In genomic region chr2:9573013-9573708, GRCh38 we compare ENCODE assay signal across 17 cellular contexts. TPM values are rescaled to one million over a fixed set of nuclear protein-coding genes. Genes with fewer than 3 reads are reported as not detected.
DNase-seq lines count a peak whose midpoint lies in the region; TF ChIP-seq lines count a peak whose summit lies in the region.
"Had no signal": no experiment of that assay in that cellular context is flagged by ENCODE, and none has a peak within 500 bp of the region (broad histone marks: within the 10 kb centered on the region; RNA-seq: fewer than 3 reads in every experiment).

No MANE protein-coding gene starts in this region.

- no peaks in the 10 kb centered on the region for H3K27me3 ChIP-seq in KMS-11 (ENCODE audit: insufficient read depth, low read depth)
- no peaks in the 10 kb centered on the region for H3K27me3 ChIP-seq in mesenchymal stem cell (ENCODE audit: control insufficient read depth in 1 of 2, insufficient read depth in 1 of 2, low read length in 2 of 2)
- H3K27me3 ChIP-seq in colonic mucosa: no peaks in the 10 kb centered on the region
- H3K27me3 ChIP-seq in sigmoid colon: no peaks in the 10 kb centered on the region
- H3K27me3 ChIP-seq: BLaER1 treated with 17β-estradiol and CSF1 and Interleukin-3, amounts not matched to agents 10 nM and 100 nM had no signal

- TF ChIP-seq CTCF in AG10803 (conservative IDR thresholded peaks at IDR 0.05; ENCODE audit: low read length) (no peak), KMS-11 (conservative IDR thresholded peaks at IDR 0.05; ENCODE audit: low read depth, low read length) (no peak), colonic mucosa (IDR thresholded peaks at IDR 0.05) (no peak), sigmoid colon (IDR thresholded peaks at IDR 0.05) (no peak)

- no peak overlapping the region for H3K4me3 ChIP-seq in AG10803 (ENCODE audit: low read length)
- no peak overlapping the region for H3K4me3 ChIP-seq in KMS-11 (IDR thresholded peaks at IDR 0.05; ENCODE audit: insufficient read depth, low read depth, low read length)
- H3K4me3 ChIP-seq in mesenchymal stem cell (ENCODE audit: insufficient read depth in 1 of 2, low read depth in 1 of 2, low read length in 2 of 2): no peak overlapping the region
- H3K4me3 ChIP-seq in colonic mucosa: no peak overlapping the region
- H3K4me3 ChIP-seq in sigmoid colon: no peak overlapping the region
- H3K4me3 ChIP-seq: BLaER1 treated with 17β-estradiol and CSF1 and Interleukin-3, amounts not matched to agents 10 nM and 100 nM had no signal

- H3K9ac ChIP-seq in KMS-11 (no peak overlapping the region), mesenchymal stem cell (ENCODE audit: low read length) (no peak overlapping the region), colonic mucosa (ENCODE audit: low read depth in 2 of 2, low read length in 2 of 2) (no peak overlapping the region)
- H3K9ac ChIP-seq: BLaER1 treated with 17β-estradiol and CSF1 and Interleukin-3, amounts not matched to agents 10 nM and 100 nM had no signal

- H3K27ac ChIP-seq in KMS-11 (no peak overlapping the region), mesenchymal stem cell (ENCODE audit: low read length, poor library complexity, severe bottlenecking) (peak overlapping the region; percentile 20), colonic mucosa (no peak overlapping the region), sigmoid colon (peak overlapping the region in 1 of 4 donors; percentile 34)
- H3K27ac ChIP-seq: BLaER1 treated with 17β-estradiol and CSF1 and Interleukin-3, amounts not matched to agents 10 nM and 100 nM; WERI-Rb-1 had no signal

- no peak overlapping the region for H3K4ac ChIP-seq in mesenchymal stem cell (ENCODE audit: low read depth in 1 of 2, low read length in 2 of 2)

- H3K9me3 ChIP-seq in mesenchymal stem cell (ENCODE audit: control insufficient read depth, low read length) (no peaks in the 10 kb centered on the region), colonic mucosa (no peaks in the 10 kb centered on the region), sigmoid colon (no peaks in the 10 kb centered on the region)
- H3K9me3 ChIP-seq: BLaER1 treated with 17β-estradiol and CSF1 and Interleukin-3, amounts not matched to agents 10 nM and 100 nM had no signal

- intact Hi-C loops in colonic mucosa (cut with DNase I): no loop called here
- intact Hi-C loops in sigmoid colon (cut with DNase I): no loop called here

- H3K4me1 ChIP-seq in KMS-11 (ENCODE audit: low read depth, poor library complexity, severe bottlenecking) (peaks cover 33% of the 10 kb centered on the region), mesenchymal stem cell (ENCODE audit: control insufficient read depth, insufficient read depth, low read depth, low read length) (no peaks in the 10 kb centered on the region), colonic mucosa (no peaks in the 10 kb centered on the region), sigmoid colon (peaks cover 0 to 3% (median 0%) of the 10 kb centered on the region in 4 donors)

- H4K91ac ChIP-seq in mesenchymal stem cell (ENCODE audit: low read length): no peak overlapping the region

- no peak overlapping the region for H2BK15ac ChIP-seq in mesenchymal stem cell (ENCODE audit: low read depth, poor library complexity, severe bottlenecking)

- H3K23ac ChIP-seq in mesenchymal stem cell (ENCODE audit: low read length in 2 of 2): no peak overlapping the region

- no peak overlapping the region for H2AK5ac ChIP-seq in mesenchymal stem cell (ENCODE audit: low read length, severe bottlenecking)

- no peaks in the 10 kb centered on the region for H3K79me2 ChIP-seq in KMS-11 (ENCODE audit: insufficient read depth, low read depth)

- no peak for TF ChIP-seq POLR2A in sigmoid colon (IDR thresholded peaks at IDR 0.05)

- peak overlapping the region; percentile 58 for H3K4me2 ChIP-seq in KMS-11
- H3K4me2 ChIP-seq in mesenchymal stem cell (ENCODE audit: low read length, poor library complexity, severe bottlenecking): no peak overlapping the region

- no peak overlapping the region for H2BK12ac ChIP-seq in mesenchymal stem cell (ENCODE audit: low read length in 2 of 2)

- no CpG with 5 or more reads among the region's 1 CpG for WGBS in mesenchymal stem cell
- WGBS in sigmoid colon, 2 donors: 92 to 95% methylated on average over 1 of the region's 1 CpG

- H4K8ac ChIP-seq in mesenchymal stem cell (ENCODE audit: low read length): no peak overlapping the region

- H3K36me3 ChIP-seq in KMS-11 (ENCODE audit: insufficient read depth): no peaks in the 10 kb centered on the region
- peaks cover 0 to 13% of the 10 kb centered on the region in 2 experiments for H3K36me3 ChIP-seq in mesenchymal stem cell (ENCODE audit: control insufficient read depth in 1 of 2, insufficient read depth in 2 of 2, low read depth in 1 of 2, low read length in 2 of 2)
- no peaks in the 10 kb centered on the region for H3K36me3 ChIP-seq in colonic mucosa
- no peaks in the 10 kb centered on the region for H3K36me3 ChIP-seq in sigmoid colon
- H3K36me3 ChIP-seq: WERI-Rb-1 had no signal

- no peaks in the 10 kb centered on the region for H3K79me1 ChIP-seq in mesenchymal stem cell (replicated peaks; ENCODE audit: low read length, poor library complexity, severe bottlenecking)

- no peak overlapping the region for H2BK120ac ChIP-seq in mesenchymal stem cell (ENCODE audit: low read depth, low read length)

- TF ChIP-seq EP300 in sigmoid colon (IDR thresholded peaks at IDR 0.05): no peak

- no peak overlapping the region for H2BK5ac ChIP-seq in mesenchymal stem cell (ENCODE audit: low read depth, low read length, poor library complexity, severe bottlenecking)

- H4K20me1 ChIP-seq in KMS-11 (ENCODE audit: insufficient read depth): no peaks in the 10 kb centered on the region
- H4K20me1 ChIP-seq: BLaER1 treated with 17β-estradiol and CSF1 and Interleukin-3, amounts not matched to agents 10 nM and 100 nM had no signal

- H3K18ac ChIP-seq in mesenchymal stem cell (ENCODE audit: low read depth in 1 of 2, low read length in 2 of 2): no peak overlapping the region

- no peak overlapping the region for H2AFZ ChIP-seq in KMS-11 (ENCODE audit: low read depth)
- H2AFZ ChIP-seq in mesenchymal stem cell (ENCODE audit: low read depth, low read length): no peak overlapping the region

- DNase-seq in AG10803 (ENCODE audit: low read depth): peak; percentile 34
- DNase-seq in amniotic epithelial cell (ENCODE audit: low read depth): peak; percentile 85
- peak; percentile 53 for DNase-seq in mesenchymal stem cell
- DNase-seq in colonic mucosa: no peak
- no peak for DNase-seq in sigmoid colon
- no peak for DNase-seq in NOMO-1 treated with dmso at 0.1 percent for 144 hours (lab: John Stamatoyannopoulos, UW; ENCODE audit: unreplicated experiment)
- DNase-seq in SW480 (ENCODE audit: low spot score): no peak
- DNase-seq: activated CD8-positive, alpha-beta memory T cell treated with anti-CD3 and anti-CD28 coated beads, Interleukin-2, amount 50 U/mL, for 4 hours; cortex of kidney; DND-41; NCI-H187; NCI-H748 treated with DMSO at 0.1 percent for 48 hours; nucleus accumbens; SHP77 treated with DMSO at 0.1 percent for 48 hours; WERI-Rb-1 had no signal

- H3K14ac ChIP-seq in mesenchymal stem cell (ENCODE audit: low read length in 2 of 2): no peak overlapping the region

RNA-seq across cellular contexts. Expression of gene ADAM17, which starts 17.5 kb away (rescaled TPM):
- 29.8 TPM for polyA plus RNA-seq in mesenchymal stem cell (2013, experiment 1 of 2)
- 29.7 TPM for polyA plus RNA-seq in mesenchymal stem cell (2013, experiment 2 of 2)
- 10 to 100 TPM; 18.6 to 20.0 TPM for total RNA-seq in colonic mucosa
- total RNA-seq in sigmoid colon: 10 to 100 TPM; 12.1 to 17.6 (median 16.1) TPM
- 10 to 100 TPM in 2 of 3 donors, 1 to 10 TPM in 1; 3.2 to 12.8 (median 10.2) TPM for polyA plus RNA-seq in sigmoid colon

RNA-seq across cellular contexts. Expression of gene YWHAQ, which starts 57.6 kb away (rescaled TPM):
- polyA plus RNA-seq in mesenchymal stem cell (2013, experiment 1 of 2): 317 TPM
- polyA plus RNA-seq in mesenchymal stem cell (2013, experiment 2 of 2): 324 TPM
- total RNA-seq in colonic mucosa: 100 to 1,000 TPM; 246 to 299 TPM
- 100 to 1,000 TPM; 179 to 273 (median 229) TPM for total RNA-seq in sigmoid colon
- 100 to 1,000 TPM; 179 to 240 (median 201) TPM for polyA plus RNA-seq in sigmoid colon

Comparison
In these comparisons a context has a peak if more than half of its experiments do, and no peak if none do; other contexts are left out.
1. DNase-seq: peak in AG10803 (single experiment), amniotic epithelial cell (single experiment) and mesenchymal stem cell (single experiment); none in colonic mucosa (single experiment), sigmoid colon (single experiment), NOMO-1 treated with dmso at 0.1 percent for 144 hours (single experiment) and SW480 (single experiment).